In the genomic region with DNA sequence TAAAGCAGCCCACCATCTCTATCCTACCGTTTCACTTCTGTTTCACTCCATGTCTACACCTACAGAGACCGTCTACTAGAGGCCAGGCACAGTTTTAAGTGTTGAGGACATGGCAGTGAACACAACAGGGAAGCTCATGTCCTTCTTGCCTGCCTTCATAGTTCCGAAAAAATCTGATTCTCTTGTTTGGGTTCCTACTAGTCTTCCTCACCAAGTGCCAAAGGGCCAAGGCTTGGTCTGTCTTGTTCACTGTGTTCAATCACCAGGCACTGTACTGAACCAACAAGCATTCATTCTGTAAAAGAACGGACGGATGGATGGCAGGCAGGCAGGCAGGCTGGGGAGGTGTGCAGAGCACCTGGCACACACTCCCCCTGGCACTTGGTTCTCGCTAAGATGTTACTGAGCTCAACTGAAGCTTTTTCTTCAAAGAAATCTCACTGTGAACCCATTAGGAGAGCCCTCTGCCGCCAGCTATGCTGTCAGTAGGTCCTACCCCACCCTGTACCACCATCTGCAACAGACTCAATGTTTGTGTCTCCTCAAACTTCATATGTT, we compare ENCODE assay signal across 10 cellular contexts. TPM values are rescaled to one million over a fixed set of nuclear protein-coding genes. Genes with fewer than 3 reads are reported as not detected.
A peak's percentile ranks its signal among the peaks of the same experiment; 100 is the strongest.
DNase-seq lines count a peak whose midpoint lies in the region; ATAC-seq and TF ChIP-seq lines count a peak whose summit lies in the region.
"Had no signal": no experiment of that assay in that cellular context is flagged by ENCODE, and none has a peak within 500 bp of the region (broad histone marks: within the 10 kb centered on the region; RNA-seq: fewer than 3 reads in every experiment).

No MANE protein-coding gene starts in this region.

- ATAC-seq in CD4-positive, alpha-beta T cell (ENCODE audit: poor library complexity): no peak
- ATAC-seq in GM19328 (IDR thresholded peaks at IDR 0.05; ENCODE audit: unreplicated experiment): no peak
- ATAC-seq in HG03565 (IDR thresholded peaks at IDR 0.05; ENCODE audit: unreplicated experiment): no peak
- ATAC-seq: Panc1 had no signal

- H3K27me3 Mint-ChIP-seq in CD4-positive, alpha-beta T cell: no peaks in the 10 kb centered on the region
- H3K27me3 Mint-ChIP-seq in neural crest cell (ENCODE audit: low read depth): no peaks in the 10 kb centered on the region

- H3K27me3 ChIP-seq in CD4-positive, alpha-beta T cell (ENCODE audit: control insufficient read depth, insufficient read depth, low read length): no peaks in the 10 kb centered on the region
- H3K27me3 ChIP-seq in Loucy (ENCODE audit: insufficient read depth, low read length, poor library complexity, severe bottlenecking): no peaks in the 10 kb centered on the region
- H3K27me3 ChIP-seq in dorsolateral prefrontal cortex: no peaks in the 10 kb centered on the region

- H3K4me1 ChIP-seq in Loucy (ENCODE audit: insufficient read depth, low read length, poor library complexity, severe bottlenecking): peaks cover 38% of the 10 kb centered on the region

- peak overlapping the region; percentile 87 for H3K4me2 ChIP-seq in Loucy (ENCODE audit: low read depth, low read length, poor library complexity, severe bottlenecking)

- peaks cover 31% of the 10 kb centered on the region for H3K36me3 Mint-ChIP-seq in CD4-positive, alpha-beta T cell (ENCODE audit: low read depth)
- peaks cover 3% of the 10 kb centered on the region for H3K36me3 Mint-ChIP-seq in neural crest cell (ENCODE audit: low read depth)

- no peak overlapping the region for H3K27ac ChIP-seq in CD4-positive, alpha-beta T cell (ENCODE audit: low read depth, low read length)
- peak overlapping the region in 24 of 59 donors; percentile 1 to 86 (median 48) for H3K27ac ChIP-seq in dorsolateral prefrontal cortex

- POLR2A ChIA-PET in CD4-positive, alpha-beta T cell (lab: Charles Lee): interaction anchor here (1.7 to 3.9 kb wide), 2 partner anchors 196 to 316 kb away, joined by 5 to 22 read pairs; partner anchors contain the start of genes NUBP1 and SOCS1

- H3K9me3 ChIP-seq in CD4-positive, alpha-beta T cell (ENCODE audit: control insufficient read depth, low read length): no peaks in the 10 kb centered on the region
- no peaks in the 10 kb centered on the region for H3K9me3 ChIP-seq in Loucy (ENCODE audit: insufficient read depth, low read depth, low read length)

- no peak for TF ChIP-seq CTCF in CD4-positive, alpha-beta T cell (IDR thresholded peaks at IDR 0.05)
- TF ChIP-seq CTCF in Loucy (conservative IDR thresholded peaks at IDR 0.05; ENCODE audit: low read length) (no peak), dorsolateral prefrontal cortex (IDR thresholded peaks at IDR 0.05 in 54 of 56, conservative IDR thresholded peaks at IDR 0.05 in 2 of 56; ENCODE audit: low read depth in 1 of 56, partially characterized antibody in 56 of 56) (no peak), neural crest cell (conservative IDR thresholded peaks at IDR 0.05) (no peak)

- peaks cover 85% of the 10 kb centered on the region for H3K4me1 Mint-ChIP-seq in CD4-positive, alpha-beta T cell (ENCODE audit: low read depth)
- peaks cover 38% of the 10 kb centered on the region for H3K4me1 Mint-ChIP-seq in neural crest cell

- H3K9me3 Mint-ChIP-seq in CD4-positive, alpha-beta T cell: no peaks in the 10 kb centered on the region
- no peaks in the 10 kb centered on the region for H3K9me3 Mint-ChIP-seq in neural crest cell

- H2AFZ ChIP-seq in Loucy (ENCODE audit: low read length): no peak overlapping the region

- peak overlapping the region; percentile 32 for H3K9ac ChIP-seq in Loucy (ENCODE audit: low read depth, low read length, poor library complexity, severe bottlenecking)

- H3K4me3 ChIP-seq in Loucy (ENCODE audit: low read length, poor library complexity, severe bottlenecking) (peak overlapping the region; percentile 81), dorsolateral prefrontal cortex (peak overlapping the region in 58 of 59 donors; percentile 45 to 97 (median 79))

- no peaks in the 10 kb centered on the region for H3K36me3 ChIP-seq in Loucy (ENCODE audit: insufficient read depth, low read length)

- intact Hi-C loops in CD4-positive, alpha-beta T cell (cut with DNase I, micrococcal nuclease): loop anchor here (5.0 to 10.0 kb wide), 7 partner anchors 192 to 1145 kb away; partner anchors contain the start of genes GSPT1 (in 1 of the 2), NUBP1 (in 1 of the 2), SNX29 (in 1 of the 2) and TXNDC11 (in 1 of the 2)
- intact Hi-C loops in dorsolateral prefrontal cortex (cut with DNase I): loop anchor here in 1 of 2 donors (5.0 kb wide), 1 partner anchor 978 kb away; the partner anchor contains the start of gene GSPT1

- peaks cover 15% of the 10 kb centered on the region; the same call in 1 of the 2 replicates for H3K79me2 ChIP-seq in Loucy (ENCODE audit: insufficient read depth, low read length)

- DNase-seq in CD4-positive, alpha-beta T cell: no peak
- DNase-seq in dorsolateral prefrontal cortex (no peak), neural crest cell (ENCODE audit: low read depth, low spot score) (no peak), NOMO-1 treated with dmso at 0.1 percent for 144 hours (lab: John Stamatoyannopoulos, UW; ENCODE audit: unreplicated experiment) (no peak), LoVo (ENCODE audit: low spot score) (no peak)
- DNase-seq: stimulated activated CD4-positive, alpha-beta T cell treated with anti-CD3 and anti-CD28 coated beads, Interleukin-15, amount 100 ng/mL, for 24 hours had no signal

- H3F3A ChIP-seq in Loucy (ENCODE audit: low read depth): peaks cover 2% of the 10 kb centered on the region; the same call in 1 of the 2 replicates

- peak overlapping the region; percentile 47 for H3K27ac Mint-ChIP-seq in CD4-positive, alpha-beta T cell
- H3K27ac Mint-ChIP-seq in neural crest cell (ENCODE audit: unreplicated experiment): no peak overlapping the region

- H3K9me2 ChIP-seq in Loucy (replicated peaks; ENCODE audit: low read depth, low read length): no peaks in the 10 kb centered on the region

- H4K20me1 ChIP-seq in Loucy (ENCODE audit: insufficient read depth, low read length, poor library complexity, severe bottlenecking): peaks cover 11% of the 10 kb centered on the region

- CTCF ChIA-PET in CD4-positive, alpha-beta T cell (lab: Charles Lee): interaction anchor here (1.7 kb wide), 1 partner anchor 14 kb away, joined by 5 read pairs; no protein-coding TSS in a partner anchor

- H3K4me3 Mint-ChIP-seq in CD4-positive, alpha-beta T cell: peak overlapping the region; percentile 92
- H3K4me3 Mint-ChIP-seq in neural crest cell: peak overlapping the region; percentile 94

RNA-seq across cellular contexts. Expression of gene DEXI, which starts 2.5 kb away (rescaled TPM):
- total RNA-seq in CD4-positive, alpha-beta T cell: 1 to 10 TPM; 5.8 to 7.2 TPM
- total RNA-seq in dorsolateral prefrontal cortex (10 to 100 TPM; 40.9 to 88.1 (median 56.7) TPM), neural crest cell (35.6 and 38.3 TPM in 2 replicates)

RNA-seq across cellular contexts. Expression of gene CLEC16A, which starts 4.6 kb away (rescaled TPM):
- total RNA-seq in CD4-positive, alpha-beta T cell: 10 to 100 TPM; 21.7 to 22.7 TPM
- total RNA-seq in dorsolateral prefrontal cortex: 10 to 100 TPM; 40.5 to 75.1 (median 58.1) TPM
- 21.3 and 26.0 TPM in 2 replicates for total RNA-seq in neural crest cell
